25 cellular contexts compared by ENCODE assay signal in genomic region chr20:44938637-44939036, GRCh38. TPM values are rescaled to one million over a fixed set of nuclear protein-coding genes. Genes with fewer than 3 reads are reported as not detected.
DNase-seq lines count a peak whose midpoint lies in the region; ATAC-seq lines count a peak whose summit lies in the region.
"Had no signal": no experiment of that assay in that cellular context is flagged by ENCODE, and none has a peak within 500 bp of the region (broad histone marks: within the 10 kb centered on the region; RNA-seq: fewer than 3 reads in every experiment).

No MANE protein-coding gene starts in this region.

- intact Hi-C loops in CD4-positive, alpha-beta memory T cell (cut with micrococcal nuclease): no loop called here
- intact Hi-C loops in activated T-helper 1 cell treated with anti-CD3 and anti-CD28 coated beads, Interleukin-12 subunit alpha, Interleukin-12 subunit beta, Interleukin-2, Interleukin-4 antibody, amounts not matched to agents 30 ng/mL and 10 ng/mL and 1 ng/mL, durations not matched to agents 14 hours and 24 hours and 36 hours (cut with micrococcal nuclease): no loop called here

- no peaks in the 10 kb centered on the region for H3K9me3 Mint-ChIP-seq in CD4-positive, alpha-beta memory T cell
- H3K9me3 Mint-ChIP-seq in activated T-helper 1 cell treated with anti-CD3 and anti-CD28 coated beads, Interleukin-12 subunit alpha, Interleukin-12 subunit beta, Interleukin-2, Interleukin-4 antibody, amounts not matched to agents 30 ng/mL and 10 ng/mL and 1 ng/mL, durations not matched to agents 14 hours and 24 hours and 36 hours: no peaks in the 10 kb centered on the region
- H3K9me3 Mint-ChIP-seq: activated T-cell treated with anti-CD3 and anti-CD28 coated beads, Interleukin-2, amount 50 U/mL, for 24 hours; GM23338; naive thymus-derived CD4-positive, alpha-beta T cell; stimulated activated memory B cell treated with anti-CD40 and anti-IgM and Interleukin-4, amounts not matched to agents 10 μg/mL and 1 μg/mL and 100 μg/mL, for 72 hours had no signal

- peaks cover 0 to 3% (median 0%) of the 10 kb centered on the region in 4 donors for H3K4me1 Mint-ChIP-seq in CD4-positive, alpha-beta memory T cell
- H3K4me1 Mint-ChIP-seq in activated T-helper 1 cell treated with anti-CD3 and anti-CD28 coated beads, Interleukin-12 subunit alpha, Interleukin-12 subunit beta, Interleukin-2, Interleukin-4 antibody, amounts not matched to agents 30 ng/mL and 10 ng/mL and 1 ng/mL, durations not matched to agents 14 hours and 24 hours and 36 hours (ENCODE audit: low read depth): no peaks in the 10 kb centered on the region
- H3K4me1 Mint-ChIP-seq: GM23338; stimulated activated memory B cell treated with anti-CD40 and anti-IgM and Interleukin-4, amounts not matched to agents 10 μg/mL and 1 μg/mL and 100 μg/mL, for 72 hours had no signal

- ATAC-seq in GM19328 (IDR thresholded peaks at IDR 0.05; ENCODE audit: unreplicated experiment): no peak
- ATAC-seq: foreskin keratinocyte; GM23338; left lobe of liver; naive thymus-derived CD4-positive, alpha-beta T cell; stimulated activated memory B cell treated with anti-CD40 and anti-IgM and Interleukin-4, amounts not matched to agents 10 μg/mL and 1 μg/mL and 100 μg/mL, for 72 hours had no signal

- H3K36me3 ChIP-seq in CD4-positive, alpha-beta memory T cell (ENCODE audit: insufficient read depth, low read length): peaks cover 35% of the 10 kb centered on the region
- peaks cover 67% of the 10 kb centered on the region for H3K36me3 ChIP-seq in MG63

- H3K4me3 Mint-ChIP-seq in CD4-positive, alpha-beta memory T cell: no peak overlapping the region
- no peak overlapping the region for H3K4me3 Mint-ChIP-seq in activated T-helper 1 cell treated with anti-CD3 and anti-CD28 coated beads, Interleukin-12 subunit alpha, Interleukin-12 subunit beta, Interleukin-2, Interleukin-4 antibody, amounts not matched to agents 30 ng/mL and 10 ng/mL and 1 ng/mL, durations not matched to agents 14 hours and 24 hours and 36 hours
- H3K4me3 Mint-ChIP-seq: activated T-cell treated with anti-CD3 and anti-CD28 coated beads, Interleukin-2, amount 50 U/mL, for 24 hours; GM23338; naive thymus-derived CD4-positive, alpha-beta T cell; stimulated activated memory B cell treated with anti-CD40 and anti-IgM and Interleukin-4, amounts not matched to agents 10 μg/mL and 1 μg/mL and 100 μg/mL, for 72 hours had no signal

- H3K9me3 ChIP-seq in CD4-positive, alpha-beta memory T cell (ENCODE audit: control insufficient read depth in 1 of 2, low read length in 2 of 2): no peaks in the 10 kb centered on the region
- no peaks in the 10 kb centered on the region for H3K9me3 ChIP-seq in MG63
- H3K9me3 ChIP-seq: spleen, testis, vagina had no signal

- H3K36me3 Mint-ChIP-seq in CD4-positive, alpha-beta memory T cell: peaks cover 33 to 76% of the 10 kb centered on the region in 2 donors
- H3K36me3 Mint-ChIP-seq in activated T-helper 1 cell treated with anti-CD3 and anti-CD28 coated beads, Interleukin-12 subunit alpha, Interleukin-12 subunit beta, Interleukin-2, Interleukin-4 antibody, amounts not matched to agents 30 ng/mL and 10 ng/mL and 1 ng/mL, durations not matched to agents 14 hours and 24 hours and 36 hours (ENCODE audit: low read depth): peaks cover 35% of the 10 kb centered on the region

- POLR2A ChIA-PET in CD4-positive, alpha-beta memory T cell (lab: Charles Lee; ENCODE audit: partially characterized antibody): no interaction called here

- H3K4me1 ChIP-seq in CD4-positive, alpha-beta memory T cell (ENCODE audit: insufficient read depth, low read length): no peaks in the 10 kb centered on the region
- H3K4me1 ChIP-seq: foreskin keratinocyte, spleen, vagina had no signal

- H3K27ac ChIP-seq in CD4-positive, alpha-beta memory T cell (ENCODE audit: low read depth, low read length): no peak overlapping the region
- H3K27ac ChIP-seq in epithelial cell of prostate: peak overlapping the region; percentile 33
- H3K27ac ChIP-seq: C4-2B, foreskin keratinocyte, spleen, testis, vagina had no signal

- CTCF ChIA-PET in CD4-positive, alpha-beta memory T cell (lab: Charles Lee; ENCODE audit: partially characterized antibody): interaction anchor here (1.3 kb wide), 1 partner anchor 25 kb away, joined by 3 read pairs; no protein-coding TSS in a partner anchor

- no peak for DNase-seq in CD4-positive, alpha-beta memory T cell
- DNase-seq in LHCN-M2 (ENCODE audit: low read depth) (peak; percentile 36), epithelial cell of prostate (ENCODE audit: low read depth, low spot score) (no peak), occipital lobe (lab: John Stamatoyannopoulos, UW) (peak; percentile 11), MG63 (no peak), Kasumi-1 (lab: John Stamatoyannopoulos, UW) (no peak)
- no peak for DNase-seq in activated T-helper 1 cell treated with anti-CD3 and anti-CD28 coated beads, Interleukin-12 subunit alpha, Interleukin-12 subunit beta, Interleukin-2, Interleukin-4 antibody, amounts not matched to agents 30 ng/mL and 10 ng/mL and 1 ng/mL, durations not matched to agents 14 hours and 24 hours and 36 hours (ENCODE audit: low spot score)
- DNase-seq: activated CD4-positive, alpha-beta T cell treated with anti-CD3 and anti-CD28 coated beads for 1 hour; activated naive CD4-positive, alpha-beta T cell treated with Interleukin-2 at 50 U/mL for 16 hours; activated T-cell treated with anti-CD3 and anti-CD28 coated beads, Interleukin-2, amount 50 U/mL, for 24 hours; DMS 273 treated with DMSO at 0.1 percent for 48 hours; foreskin keratinocyte; KG1; naive thymus-derived CD4-positive, alpha-beta T cell; NCI-H146; NCI-H524 treated with DMSO at 0.1 percent for 48 hours; spleen; stimulated activated CD4-positive, alpha-beta T cell treated with anti-CD3 and anti-CD28 coated beads, Interleukin-4, amount 100 ng/mL, for 1 hour; testis had no signal

- peak overlapping the region in 5 of 7 donors; percentile 5 to 65 (median 42) for H3K27ac Mint-ChIP-seq in CD4-positive, alpha-beta memory T cell
- H3K27ac Mint-ChIP-seq in activated T-helper 1 cell treated with anti-CD3 and anti-CD28 coated beads, Interleukin-12 subunit alpha, Interleukin-12 subunit beta, Interleukin-2, Interleukin-4 antibody, amounts not matched to agents 30 ng/mL and 10 ng/mL and 1 ng/mL, durations not matched to agents 14 hours and 24 hours and 36 hours: no peak overlapping the region
- H3K27ac Mint-ChIP-seq: GM23338 had no signal

- no peaks in the 10 kb centered on the region for H3K27me3 Mint-ChIP-seq in CD4-positive, alpha-beta memory T cell
- no peaks in the 10 kb centered on the region for H3K27me3 Mint-ChIP-seq in activated T-helper 1 cell treated with anti-CD3 and anti-CD28 coated beads, Interleukin-12 subunit alpha, Interleukin-12 subunit beta, Interleukin-2, Interleukin-4 antibody, amounts not matched to agents 30 ng/mL and 10 ng/mL and 1 ng/mL, durations not matched to agents 14 hours and 24 hours and 36 hours (ENCODE audit: insufficient read depth)
- H3K27me3 Mint-ChIP-seq: activated T-cell treated with anti-CD3 and anti-CD28 coated beads, Interleukin-2, amount 50 U/mL, for 24 hours; naive thymus-derived CD4-positive, alpha-beta T cell; stimulated activated memory B cell treated with anti-CD40 and anti-IgM and Interleukin-4, amounts not matched to agents 10 μg/mL and 1 μg/mL and 100 μg/mL, for 72 hours had no signal

- no peaks in the 10 kb centered on the region for H3K27me3 ChIP-seq in CD4-positive, alpha-beta memory T cell (ENCODE audit: insufficient read depth, low read length)
- H3K27me3 ChIP-seq in MG63: no peaks in the 10 kb centered on the region
- H3K27me3 ChIP-seq: foreskin keratinocyte, spleen, testis, vagina had no signal

- no peak overlapping the region for H3K4me3 ChIP-seq in CD4-positive, alpha-beta memory T cell (ENCODE audit: low read length in 2 of 2)
- no peak overlapping the region for H3K4me3 ChIP-seq in MG63
- H3K4me3 ChIP-seq: GM23338, spleen, testis, vagina had no signal

RNA-seq across cellular contexts. Expression of gene TOMM34, which starts 21.6 kb away (rescaled TPM):
- total RNA-seq in CD4-positive, alpha-beta memory T cell: 1 to 10 TPM; 7.6 to 8.5 TPM
- 10 to 100 TPM; 18.7 to 23.4 TPM for polyA plus RNA-seq in CD4-positive, alpha-beta memory T cell
- total RNA-seq in LHCN-M2 (2014; rRNA removed): 59.3 and 61.7 TPM in 2 replicates
- polyA plus RNA-seq in LHCN-M2 (2012): 46.6 TPM
- total RNA-seq in occipital lobe: 5.0 TPM
- total RNA-seq in MG63 (2014; rRNA removed; shearing (Covaris generic); ENCODE audit: low replicate concordance): 63.9 and 75.9 TPM in 2 replicates
- total RNA-seq in activated T-helper 1 cell treated with anti-CD3 and anti-CD28 coated beads, Interleukin-12 subunit alpha, Interleukin-12 subunit beta, Interleukin-2, Interleukin-4 antibody, amounts not matched to agents 30 ng/mL and 10 ng/mL and 1 ng/mL, durations not matched to agents 14 hours and 24 hours and 36 hours: 53.0 and 55.4 TPM in 2 replicates

RNA-seq across cellular contexts. Expression of gene STK4, which starts 27.7 kb away (rescaled TPM):
- 100 to 1,000 TPM; 358 to 374 TPM for total RNA-seq in CD4-positive, alpha-beta memory T cell
- 100 to 1,000 TPM; 151 to 266 TPM for polyA plus RNA-seq in CD4-positive, alpha-beta memory T cell
- 18.2 and 22.3 TPM in 2 replicates for total RNA-seq in LHCN-M2 (2014; rRNA removed)
- 7.5 TPM for polyA plus RNA-seq in LHCN-M2 (2012)
- total RNA-seq in occipital lobe: 56.6 TPM
- 9.8 and 15.7 TPM in 2 replicates for total RNA-seq in MG63 (2014; rRNA removed; shearing (Covaris generic); ENCODE audit: low replicate concordance)
- total RNA-seq in activated T-helper 1 cell treated with anti-CD3 and anti-CD28 coated beads, Interleukin-12 subunit alpha, Interleukin-12 subunit beta, Interleukin-2, Interleukin-4 antibody, amounts not matched to agents 30 ng/mL and 10 ng/mL and 1 ng/mL, durations not matched to agents 14 hours and 24 hours and 36 hours: 149 and 155 TPM in 2 replicates

RNA-seq across cellular contexts. Expression of gene PABPC1L, which starts 28.8 kb away (rescaled TPM):
- 10 to 100 TPM; 46.5 to 50.0 TPM for total RNA-seq in CD4-positive, alpha-beta memory T cell
- polyA plus RNA-seq in CD4-positive, alpha-beta memory T cell: under 1 TPM in 1 of 2 donors, not detected in 1; 0.42 TPM
- total RNA-seq in LHCN-M2 (2014; rRNA removed): 7.4 and 11.1 TPM in 2 replicates
- polyA plus RNA-seq in LHCN-M2 (2012): 6.6 TPM
- total RNA-seq in occipital lobe: 4.4 TPM
- total RNA-seq in MG63 (2014; rRNA removed; shearing (Covaris generic); ENCODE audit: low replicate concordance): 9.1 and 10.0 TPM in 2 replicates
- total RNA-seq in activated T-helper 1 cell treated with anti-CD3 and anti-CD28 coated beads, Interleukin-12 subunit alpha, Interleukin-12 subunit beta, Interleukin-2, Interleukin-4 antibody, amounts not matched to agents 30 ng/mL and 10 ng/mL and 1 ng/mL, durations not matched to agents 14 hours and 24 hours and 36 hours: 101 and 106 TPM in 2 replicates

RNA-seq across cellular contexts. Expression of gene YWHAB, which starts 53.1 kb away (rescaled TPM):
- 100 to 1,000 TPM; 245 to 262 TPM for total RNA-seq in CD4-positive, alpha-beta memory T cell
- 100 to 1,000 TPM; 554 to 616 TPM for polyA plus RNA-seq in CD4-positive, alpha-beta memory T cell
- total RNA-seq in LHCN-M2 (2014; rRNA removed) (82.3 and 95.3 TPM in 2 replicates), occipital lobe (121 TPM)
- polyA plus RNA-seq in LHCN-M2 (2012): 152 TPM
- total RNA-seq in MG63 (2014; rRNA removed; shearing (Covaris generic); ENCODE audit: low replicate concordance): 118 and 125 TPM in 2 replicates
- 230 and 246 TPM in 2 replicates for total RNA-seq in activated T-helper 1 cell treated with anti-CD3 and anti-CD28 coated beads, Interleukin-12 subunit alpha, Interleukin-12 subunit beta, Interleukin-2, Interleukin-4 antibody, amounts not matched to agents 30 ng/mL and 10 ng/mL and 1 ng/mL, durations not matched to agents 14 hours and 24 hours and 36 hours

Comparison
In these comparisons a context has a peak if more than half of its experiments do, and no peak if none do; other contexts are left out.
1. DNase-seq: peak in LHCN-M2 (single experiment) and occipital lobe (single experiment); none in CD4-positive, alpha-beta memory T cell (0 of 5), epithelial cell of prostate (single experiment), MG63 (single experiment), Kasumi-1 (0 of 2) and activated T-helper 1 cell treated with anti-CD3 and anti-CD28 coated beads, Interleukin-12 subunit alpha, Interleukin-12 subunit beta, Interleukin-2, Interleukin-4 antibody, amounts not matched to agents 30 ng/mL and 10 ng/mL and 1 ng/mL, durations not matched to agents 14 hours and 24 hours and 36 hours (single experiment).